10 cellular contexts compared by ENCODE assay signal in the genomic region with DNA sequence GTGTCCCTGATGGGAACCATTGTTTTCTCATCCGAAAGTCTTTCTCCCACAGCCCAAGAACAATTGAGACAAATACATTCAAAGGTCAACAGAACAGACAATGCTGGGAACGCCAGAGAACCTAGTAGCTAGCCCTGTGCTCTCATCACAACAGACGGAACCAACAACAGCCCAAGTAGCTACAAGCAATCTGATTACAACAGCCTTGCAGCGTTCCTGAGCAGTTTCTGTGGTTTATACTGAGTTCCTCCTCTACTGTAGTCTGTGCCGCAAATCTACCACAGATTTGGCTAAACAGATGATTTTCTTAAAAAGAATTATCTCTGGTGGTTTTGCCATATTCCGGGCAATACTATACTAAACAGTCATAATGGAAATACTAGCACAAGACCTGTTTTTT.
A peak's percentile ranks its signal among the peaks of the same experiment; 100 is the strongest.
DNase-seq lines count a peak whose midpoint lies in the region; ATAC-seq, FAIRE-seq and TF ChIP-seq lines count a peak whose summit lies in the region.
"Had no signal": no experiment of that assay in that cellular context is flagged by ENCODE, and none has a peak within 500 bp of the region (broad histone marks: within the 10 kb centered on the region; RNA-seq: fewer than 3 reads in every experiment).

No MANE protein-coding gene starts in this region.

- peak; percentile 85 for DNase-seq in GM23248
- DNase-seq in KBM-7, result peak; percentile 19
- DNase-seq in fibroblast of villous mesenchyme (ENCODE audit: low read depth), result peak; percentile 37
- DNase-seq in NCI-H2227 (lab: John Stamatoyannopoulos, UW; ENCODE audit: unreplicated experiment), result no peak
- DNase-seq in activated CD4-positive, alpha-beta T cell treated with anti-CD3 and anti-CD28 coated beads for 4 hours, result no peak
- no peak for DNase-seq in GM10248 (ENCODE audit: extremely low spot score)
- DNase-seq in HTR-8/SVneo (ENCODE audit: insufficient read length, low spot score), result no peak
- DNase-seq: stimulated activated CD4-positive, alpha-beta T cell treated with anti-CD3 and anti-CD28 coated beads, Interleukin-2, amount 100 ng/mL, for 48 hours; T-helper 9 cell had no signal

- no peaks in the 10 kb centered on the region for H3K79me2 ChIP-seq in GM23248 (ENCODE audit: insufficient read depth)

- no peaks in the 10 kb centered on the region for H3K36me3 ChIP-seq in GM23248 (ENCODE audit: low read depth)

- WGBS in GM23248 (ENCODE audit: low coverage in 1 of 2, low lambda C conversion rate in 2 of 2, missing lambda C conversion rate in 2 of 2), 2 experiments, result 17 to 22% methylated on average over 6 of the region's 6 CpGs

- ATAC-seq in GM18502 (IDR thresholded peaks at IDR 0.05; ENCODE audit: poor library complexity, unreplicated experiment), result peak; percentile 93

- H3K4me2 ChIP-seq in GM23248 (ENCODE audit: unreplicated experiment), result peak overlapping the region; percentile 47

- no peaks in the 10 kb centered on the region for H3K9me3 ChIP-seq in GM23248 (ENCODE audit: low read depth)

- H2AFZ ChIP-seq in GM23248, result peak overlapping the region; percentile 52; the same call in 1 of the 2 replicates

- no peaks in the 10 kb centered on the region for H3K27me3 ChIP-seq in GM23248 (replicated peaks; ENCODE audit: insufficient read depth)

- H4K20me1 ChIP-seq in GM23248 (ENCODE audit: insufficient read depth), result no peaks in the 10 kb centered on the region

- in situ Hi-C loops in GM23248 (cut with MboI) (no loop called here), KBM-7 (cut with MboI; ENCODE audit: low pct_unique_long_range_greater_than_20kb, low sequenced_read_pairs) (no loop called here)

- no peak for FAIRE-seq in HTR-8/SVneo (lab: Jason Lieb, UNC)

- CTCF ChIA-PET in GM10248 (lab: Yijun Ruan, JAX), result interaction anchor here (1.0 to 2.0 kb wide), 4 partner anchors 9 to 15 kb away, joined by 3 to 6 read pairs (median 5); no protein-coding TSS in a partner anchor

- peaks cover 9% of the 10 kb centered on the region; the same call in 1 of the 2 replicates for H3F3A ChIP-seq in GM23248 (ENCODE audit: insufficient read depth)

- POLR2A ChIA-PET in GM10248 (lab: Yijun Ruan, JAX), result no interaction called here

- H3K9ac ChIP-seq in GM23248, result no peak overlapping the region

- peak overlapping the region; percentile 38; the same call in 1 of the 2 replicates for H3K27ac ChIP-seq in GM23248

- H3K4me1 ChIP-seq in GM23248 (ENCODE audit: insufficient read depth), result peaks cover 19% of the 10 kb centered on the region

- 0 out of 2 replicates have a peak overlapping the region, but pooled peaks have one; percentile 20 for H3K4me3 ChIP-seq in GM23248
- H3K4me3 ChIP-seq in fibroblast of villous mesenchyme (ENCODE audit: low read depth, low read length), result no peak overlapping the region

- TF ChIP-seq CTCF in fibroblast of villous mesenchyme (IDR thresholded peaks at IDR 0.05; ENCODE audit: insufficient read depth, low read depth, low read length), result no peak
- TF ChIP-seq CTCF in GM10248 (IDR thresholded peaks at IDR 0.05; ENCODE audit: control extremely low read depth, extremely low read depth, low read depth, missing control alignments), result no peak

- no peaks in the 10 kb centered on the region for H3K9me2 ChIP-seq in GM23248 (ENCODE audit: insufficient read depth)

Comparison
In these comparisons a context has a peak if more than half of its experiments do, and no peak if none do; other contexts are left out.
1. DNase-seq: peak in GM23248 (single experiment), KBM-7 (single experiment) and fibroblast of villous mesenchyme (single experiment); none in NCI-H2227 (single experiment), activated CD4-positive, alpha-beta T cell treated with anti-CD3 and anti-CD28 coated beads for 4 hours (0 of 2), GM10248 (single experiment) and HTR-8/SVneo (single experiment).